13 cellular contexts compared by ENCODE assay signal in genomic region chr11:115931684-115932083, GRCh38.
"Had no signal": no experiment of that assay in that cellular context is flagged by ENCODE, and none has a peak within 500 bp of the region (broad histone marks: within the 10 kb centered on the region; RNA-seq: fewer than 3 reads in every experiment).

No MANE protein-coding gene starts in this region.

- H3K36me3 ChIP-seq: adrenal gland, gastroesophageal sphincter, neural progenitor cell, stomach, thoracic aorta had no signal

- H3K27ac ChIP-seq: gastroesophageal sphincter, neural progenitor cell, parathyroid adenoma, stomach, thoracic aorta had no signal

- H3K27me3 ChIP-seq: adrenal gland, gastroesophageal sphincter, neural progenitor cell had no signal

- H3K9me3 ChIP-seq: adrenal gland, gastroesophageal sphincter, stomach, thoracic aorta had no signal

- ATAC-seq: gastroesophageal sphincter had no signal

- H3K4me3 ChIP-seq: adrenal gland, gastroesophageal sphincter, neural progenitor cell, stomach, thoracic aorta had no signal

- H3K4me1 ChIP-seq: adrenal gland, parathyroid adenoma had no signal

- DNase-seq: activated CD4-positive, alpha-beta T cell treated with anti-CD3 and anti-CD28 coated beads, Interleukin-2, amount 10 ng/mL, durations not matched to agents 7 days and 5 days; activated naive CD4-positive, alpha-beta T cell treated with anti-CD3 and anti-CD28 coated beads, Interleukin-2, amount 50 U/mL, for 16 hours; cortex of kidney; effector CD8-positive, alpha-beta T cell; retina; stimulated activated CD4-positive, alpha-beta T cell treated with anti-CD3 and anti-CD28 coated beads, Interleukin-15, amount 100 ng/mL, for 24 hours; stimulated activated CD4-positive, alpha-beta T cell treated with anti-CD3 and anti-CD28 coated beads, Interleukin-4, amount 100 ng/mL, for 4 hours; stomach had no signal
